Comparison of ENCODE assay signal across 11 cellular contexts in genomic region chr1:193367863-193368262, GRCh38.
DNase-seq lines count a peak whose midpoint lies in the region; ATAC-seq and TF ChIP-seq lines count a peak whose summit lies in the region.
"Had no signal": no experiment of that assay in that cellular context is flagged by ENCODE, and none has a peak within 500 bp of the region (broad histone marks: within the 10 kb centered on the region; RNA-seq: fewer than 3 reads in every experiment).

No MANE protein-coding gene starts in this region.

- no peak for DNase-seq in CD8-positive, alpha-beta memory T cell
- no peak for DNase-seq in activated naive CD8-positive, alpha-beta T cell treated with anti-CD3 and anti-CD28 coated beads, Interleukin-2, amount 10 ng/mL, durations not matched to agents 7 days and 5 days
- DNase-seq in HCEC 1CT (no peak), NCI-H748 (lab: John Stamatoyannopoulos, UW; ENCODE audit: unreplicated experiment) (no peak), HEK293T (ENCODE audit: extremely low spot score) (no peak), RWPE1 (ENCODE audit: low spot score) (no peak)
- DNase-seq: caudate nucleus, mammary epithelial cell, NCI-H146 had no signal

- no peaks in the 10 kb centered on the region for H3K36me3 ChIP-seq in CD8-positive, alpha-beta memory T cell (ENCODE audit: insufficient read depth, low read length)

- H3K4me3 ChIP-seq in CD8-positive, alpha-beta memory T cell (ENCODE audit: low read length): peak overlapping the region; percentile 49

- H3K36me3 Mint-ChIP-seq in CD8-positive, alpha-beta memory T cell: peaks cover 0 to 14% (median 0%) of the 10 kb centered on the region in 3 donors
- H3K36me3 Mint-ChIP-seq in activated naive CD8-positive, alpha-beta T cell treated with anti-CD3 and anti-CD28 coated beads, Interleukin-2, amount 10 ng/mL, durations not matched to agents 7 days and 5 days: peaks cover 3% of the 10 kb centered on the region

- CTCF ChIA-PET in CD8-positive, alpha-beta memory T cell (lab: Charles Lee): no interaction called here
- CTCF ChIA-PET in HEK293T (lab: Yijun Ruan, JAX): no interaction called here
- CTCF ChIA-PET in RWPE1 (lab: Yijun Ruan, JAX): interaction anchor here (0.7 kb wide), 1 partner anchor 10 kb away, joined by 6 read pairs; no protein-coding TSS in a partner anchor

- ATAC-seq in GM19324 (IDR thresholded peaks at IDR 0.05; ENCODE audit: low FRiP score, unreplicated experiment): peak; percentile 29
- ATAC-seq in HG02938 (IDR thresholded peaks at IDR 0.05; ENCODE audit: unreplicated experiment): peak; percentile 14
- no peak for ATAC-seq in activated naive CD8-positive, alpha-beta T cell treated with anti-CD3 and anti-CD28 coated beads, Interleukin-2, amount 10 ng/mL, durations not matched to agents 7 days and 5 days (ENCODE audit: low read depth)

- no peak overlapping the region for H3K27ac ChIP-seq in CD8-positive, alpha-beta memory T cell (ENCODE audit: low read depth, low read length)
- H3K27ac ChIP-seq in RWPE1: no peak overlapping the region

- H3K27ac Mint-ChIP-seq in CD8-positive, alpha-beta memory T cell: peak overlapping the region in 6 of 8 donors; percentile 39 to 92 (median 85)
- no peak overlapping the region for H3K27ac Mint-ChIP-seq in activated naive CD8-positive, alpha-beta T cell treated with anti-CD3 and anti-CD28 coated beads, Interleukin-2, amount 10 ng/mL, durations not matched to agents 7 days and 5 days

- no peak for TF ChIP-seq CTCF in RWPE1 (conservative IDR thresholded peaks at IDR 0.05; ENCODE audit: low read depth)

- H3K4me3 Mint-ChIP-seq in CD8-positive, alpha-beta memory T cell: peak overlapping the region; percentile 22 to 88 (median 81)
- H3K4me3 Mint-ChIP-seq in activated naive CD8-positive, alpha-beta T cell treated with anti-CD3 and anti-CD28 coated beads, Interleukin-2, amount 10 ng/mL, durations not matched to agents 7 days and 5 days: peak overlapping the region; percentile 70

- no peaks in the 10 kb centered on the region for H3K27me3 ChIP-seq in CD8-positive, alpha-beta memory T cell (ENCODE audit: insufficient read depth, low read length, poor library complexity, severe bottlenecking)

- H3K9me3 Mint-ChIP-seq in CD8-positive, alpha-beta memory T cell: no peaks in the 10 kb centered on the region
- no peaks in the 10 kb centered on the region for H3K9me3 Mint-ChIP-seq in activated naive CD8-positive, alpha-beta T cell treated with anti-CD3 and anti-CD28 coated beads, Interleukin-2, amount 10 ng/mL, durations not matched to agents 7 days and 5 days

- peaks cover 14% of the 10 kb centered on the region for H3K4me1 ChIP-seq in CD8-positive, alpha-beta memory T cell (ENCODE audit: insufficient read depth, low read length)

- peaks cover 16 to 22% (median 20%) of the 10 kb centered on the region in 3 donors for H3K4me1 Mint-ChIP-seq in CD8-positive, alpha-beta memory T cell
- peaks cover 10% of the 10 kb centered on the region for H3K4me1 Mint-ChIP-seq in activated naive CD8-positive, alpha-beta T cell treated with anti-CD3 and anti-CD28 coated beads, Interleukin-2, amount 10 ng/mL, durations not matched to agents 7 days and 5 days

- H3K27me3 Mint-ChIP-seq in CD8-positive, alpha-beta memory T cell: peaks cover 0 to 1% of the 10 kb centered on the region in 2 donors
- H3K27me3 Mint-ChIP-seq in activated naive CD8-positive, alpha-beta T cell treated with anti-CD3 and anti-CD28 coated beads, Interleukin-2, amount 10 ng/mL, durations not matched to agents 7 days and 5 days: no peaks in the 10 kb centered on the region

- no peaks in the 10 kb centered on the region for H3K9me3 ChIP-seq in CD8-positive, alpha-beta memory T cell (ENCODE audit: low read length)

- POLR2A ChIA-PET in CD8-positive, alpha-beta memory T cell (lab: Charles Lee): no interaction called here
- POLR2A ChIA-PET in activated naive CD8-positive, alpha-beta T cell treated with anti-CD3 and anti-CD28 coated beads, Interleukin-2, amount 10 ng/mL, durations not matched to agents 7 days and 5 days (lab: Charles Lee): no interaction called here
- POLR2A ChIA-PET in HEK293T (lab: Yijun Ruan, JAX): no interaction called here
- POLR2A ChIA-PET in RWPE1 (lab: Yijun Ruan, JAX; ENCODE audit: low non-redundant PET): no interaction called here

TF ChIP-seq in HEK293T, 16 proteins besides CTCF, POLR2A, EP300 and RAD21:
- TF ChIP-seq FOXM1 (IDR thresholded peaks at IDR 0.05; ENCODE audit: borderline replicate concordance): no peak
- no peak for TF ChIP-seq SUZ12 (IDR thresholded peaks at IDR 0.05)
- TF ChIP-seq ELF4 (IDR thresholded peaks at IDR 0.05): no peak
- no peak for TF ChIP-seq SP1 (IDR thresholded peaks at IDR 0.05)
- no peak for TF ChIP-seq L3MBTL2 (conservative IDR thresholded peaks at IDR 0.05)
- TF ChIP-seq BHLHE40 (IDR thresholded peaks at IDR 0.05; ENCODE audit: borderline replicate concordance): no peak
- no peak for TF ChIP-seq TARDBP (IDR thresholded peaks at IDR 0.05)
- TF ChIP-seq FOXA1 (IDR thresholded peaks at IDR 0.05): no peak
- no peak for TF ChIP-seq PKNOX1 (IDR thresholded peaks at IDR 0.05)
- no peak for TF ChIP-seq NFRKB (IDR thresholded peaks at IDR 0.05)
